8 cellular contexts compared by ENCODE assay signal in genomic region chr1:160846281-160846680, GRCh38. TPM values are rescaled to one million over a fixed set of nuclear protein-coding genes. Genes with fewer than 3 reads are reported as not detected.
"Had no signal": no experiment of that assay in that cellular context is flagged by ENCODE, and none has a peak within 500 bp of the region (broad histone marks: within the 10 kb centered on the region; RNA-seq: fewer than 3 reads in every experiment).

No MANE protein-coding gene starts in this region.

- DNase-seq: GOT3, H7, HFFc6, IMR-90 had no signal

- H3K4me3 ChIP-seq: HAP-1 had no signal

- H3K4me1 ChIP-seq: HAP-1 had no signal

- H3K4me3 Mint-ChIP-seq: HFFc6 had no signal

- ATAC-seq: HCT116 had no signal

- H3K9me3 Mint-ChIP-seq: HFFc6 had no signal

- H3K27ac Mint-ChIP-seq: HFFc6 had no signal

- H3K36me3 ChIP-seq: HAP-1 had no signal

RNA-seq across cellular contexts. Expression of gene CD244, which starts 16.4 kb away (rescaled TPM):
- total RNA-seq: H4, H7, HFFc6, HT-29, IMR-90 had no signal
- polyA plus RNA-seq: IMR-90 had no signal

RNA-seq across cellular contexts. Expression of gene ITLN1, which starts 38.7 kb away (rescaled TPM):
- total RNA-seq: H4, H7, HFFc6, HT-29, IMR-90 had no signal
- polyA plus RNA-seq: IMR-90 had no signal

RNA-seq across cellular contexts. Expression of gene LY9, which starts 50.3 kb away (rescaled TPM):
- total RNA-seq: H4, HFFc6, HT-29, IMR-90 had no signal
- polyA plus RNA-seq: IMR-90 had no signal
